In the genomic region with DNA sequence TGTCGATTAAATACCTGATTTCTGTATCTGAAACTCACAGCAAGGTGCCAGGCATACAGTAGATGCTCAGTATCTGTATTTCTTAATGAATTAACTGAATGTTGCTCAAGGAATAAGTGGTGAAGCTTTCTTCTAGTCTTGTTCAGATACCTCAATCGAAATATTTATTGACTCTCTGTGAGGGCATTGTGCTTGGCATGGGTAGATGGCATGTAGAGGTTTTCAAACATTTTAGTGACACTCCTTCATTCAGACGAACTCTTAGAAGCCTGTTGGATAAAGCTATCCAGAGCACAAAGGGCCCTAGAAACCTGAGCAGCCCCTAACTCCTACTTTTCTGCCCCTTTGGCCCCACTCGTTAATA, we compare ENCODE assay signal across 8 cellular contexts. TPM values are rescaled to one million over a fixed set of nuclear protein-coding genes. Genes with fewer than 3 reads are reported as not detected.
DNase-seq lines count a peak whose midpoint lies in the region; ATAC-seq and TF ChIP-seq lines count a peak whose summit lies in the region.

No MANE protein-coding gene starts in this region.

- TF ChIP-seq CTCF in HFFc6 (IDR thresholded peaks at IDR 0.05) = no peak

- peaks cover 58% of the 10 kb centered on the region for H3K4me1 Mint-ChIP-seq in HFFc6 (ENCODE audit: low read depth)
- H3K4me1 Mint-ChIP-seq in activated T-helper 1 cell treated with anti-CD3 and anti-CD28 coated beads, Interleukin-12 subunit alpha, Interleukin-12 subunit beta, Interleukin-2, Interleukin-4 antibody, amounts not matched to agents 30 ng/mL and 10 ng/mL and 1 ng/mL, durations not matched to agents 14 hours and 24 hours and 36 hours (ENCODE audit: low read depth) = peaks cover 45% of the 10 kb centered on the region
- peaks cover 80% of the 10 kb centered on the region for H3K4me1 Mint-ChIP-seq in stimulated activated effector memory CD8-positive, alpha-beta T cell treated with anti-CD3 and anti-CD28 coated beads, Interleukin-12 subunit alpha, Interleukin-12 subunit beta, amount 100 ng/mL, for 72 hours

- peak overlapping the region; percentile 89 for H3K4me3 ChIP-seq in iPS-15b (ENCODE audit: low read depth, low read length)

- peaks cover 14% of the 10 kb centered on the region for H3K36me3 Mint-ChIP-seq in HFFc6 (ENCODE audit: low read depth)
- peaks cover 9% of the 10 kb centered on the region for H3K36me3 Mint-ChIP-seq in activated T-helper 1 cell treated with anti-CD3 and anti-CD28 coated beads, Interleukin-12 subunit alpha, Interleukin-12 subunit beta, Interleukin-2, Interleukin-4 antibody, amounts not matched to agents 30 ng/mL and 10 ng/mL and 1 ng/mL, durations not matched to agents 14 hours and 24 hours and 36 hours (ENCODE audit: low read depth)
- peaks cover 14% of the 10 kb centered on the region for H3K36me3 Mint-ChIP-seq in stimulated activated effector memory CD8-positive, alpha-beta T cell treated with anti-CD3 and anti-CD28 coated beads, Interleukin-12 subunit alpha, Interleukin-12 subunit beta, amount 100 ng/mL, for 72 hours

- H3K36me3 ChIP-seq in iPS-15b (ENCODE audit: control insufficient read depth, insufficient read depth, low read length) = no peaks in the 10 kb centered on the region

- no peaks in the 10 kb centered on the region for H3K27me3 ChIP-seq in iPS-15b (ENCODE audit: control insufficient read depth, insufficient read depth, low read length)

- intact Hi-C loops in activated T-helper 1 cell treated with anti-CD3 and anti-CD28 coated beads, Interleukin-12 subunit alpha, Interleukin-12 subunit beta, Interleukin-2, Interleukin-4 antibody, amounts not matched to agents 30 ng/mL and 10 ng/mL and 1 ng/mL, durations not matched to agents 14 hours and 24 hours and 36 hours (cut with micrococcal nuclease) = loop anchor here (2.0 to 10.0 kb wide), 6 partner anchors 149 to 897 kb away; a partner anchor contains a TSS
- intact Hi-C loops in head of caudate nucleus (cut with DNase I) = no loop called here

- H3K4me1 ChIP-seq in iPS-15b (ENCODE audit: control insufficient read depth, insufficient read depth, low read length) = peaks cover 3% of the 10 kb centered on the region

- H3K9me3 Mint-ChIP-seq in HFFc6 = no peaks in the 10 kb centered on the region
- H3K9me3 Mint-ChIP-seq in activated T-helper 1 cell treated with anti-CD3 and anti-CD28 coated beads, Interleukin-12 subunit alpha, Interleukin-12 subunit beta, Interleukin-2, Interleukin-4 antibody, amounts not matched to agents 30 ng/mL and 10 ng/mL and 1 ng/mL, durations not matched to agents 14 hours and 24 hours and 36 hours = no peaks in the 10 kb centered on the region
- no peaks in the 10 kb centered on the region for H3K9me3 Mint-ChIP-seq in stimulated activated effector memory CD8-positive, alpha-beta T cell treated with anti-CD3 and anti-CD28 coated beads, Interleukin-12 subunit alpha, Interleukin-12 subunit beta, amount 100 ng/mL, for 72 hours

- peak overlapping the region; percentile 99 for H3K4me3 Mint-ChIP-seq in HFFc6
- peak overlapping the region; percentile 96 for H3K4me3 Mint-ChIP-seq in activated T-helper 1 cell treated with anti-CD3 and anti-CD28 coated beads, Interleukin-12 subunit alpha, Interleukin-12 subunit beta, Interleukin-2, Interleukin-4 antibody, amounts not matched to agents 30 ng/mL and 10 ng/mL and 1 ng/mL, durations not matched to agents 14 hours and 24 hours and 36 hours
- H3K4me3 Mint-ChIP-seq in stimulated activated effector memory CD8-positive, alpha-beta T cell treated with anti-CD3 and anti-CD28 coated beads, Interleukin-12 subunit alpha, Interleukin-12 subunit beta, amount 100 ng/mL, for 72 hours = peak overlapping the region; percentile 99

- no peak for ATAC-seq in stimulated activated effector memory CD8-positive, alpha-beta T cell treated with anti-CD3 and anti-CD28 coated beads, Interleukin-12 subunit alpha, Interleukin-12 subunit beta, amount 100 ng/mL, for 72 hours
- no peak for ATAC-seq in GM21360 (IDR thresholded peaks at IDR 0.05; ENCODE audit: unreplicated experiment)

- H3K9ac ChIP-seq in iPS-15b (ENCODE audit: low read depth, low read length) = no peak overlapping the region

- peak overlapping the region; percentile 84 for H3K27ac Mint-ChIP-seq in HFFc6
- peak overlapping the region; percentile 92 for H3K27ac Mint-ChIP-seq in activated T-helper 1 cell treated with anti-CD3 and anti-CD28 coated beads, Interleukin-12 subunit alpha, Interleukin-12 subunit beta, Interleukin-2, Interleukin-4 antibody, amounts not matched to agents 30 ng/mL and 10 ng/mL and 1 ng/mL, durations not matched to agents 14 hours and 24 hours and 36 hours
- H3K27ac Mint-ChIP-seq in stimulated activated effector memory CD8-positive, alpha-beta T cell treated with anti-CD3 and anti-CD28 coated beads, Interleukin-12 subunit alpha, Interleukin-12 subunit beta, amount 100 ng/mL, for 72 hours = peak overlapping the region; percentile 97

- no peaks in the 10 kb centered on the region; the same call in 1 of the 2 replicates for H3K27me3 Mint-ChIP-seq in HFFc6 (ENCODE audit: insufficient read depth)
- no peaks in the 10 kb centered on the region for H3K27me3 Mint-ChIP-seq in activated T-helper 1 cell treated with anti-CD3 and anti-CD28 coated beads, Interleukin-12 subunit alpha, Interleukin-12 subunit beta, Interleukin-2, Interleukin-4 antibody, amounts not matched to agents 30 ng/mL and 10 ng/mL and 1 ng/mL, durations not matched to agents 14 hours and 24 hours and 36 hours (ENCODE audit: insufficient read depth)

- DNase-seq in HFFc6 = no peak
- no peak for DNase-seq in activated T-helper 1 cell treated with anti-CD3 and anti-CD28 coated beads, Interleukin-12 subunit alpha, Interleukin-12 subunit beta, Interleukin-2, Interleukin-4 antibody, amounts not matched to agents 30 ng/mL and 10 ng/mL and 1 ng/mL, durations not matched to agents 14 hours and 24 hours and 36 hours (ENCODE audit: low spot score)
- no peak for DNase-seq in stimulated activated effector memory CD8-positive, alpha-beta T cell treated with anti-CD3 and anti-CD28 coated beads, Interleukin-12 subunit alpha, Interleukin-12 subunit beta, amount 100 ng/mL, for 72 hours (ENCODE audit: low spot score in 2 of 2)
- DNase-seq in NCI-H1694 treated with DMSO at 0.1 percent for 48 hours (lab: John Stamatoyannopoulos, UW) = no peak
- no peak for DNase-seq in head of caudate nucleus
- DNase-seq in UCSD-AML1 (lab: John Stamatoyannopoulos, UW; ENCODE audit: unreplicated experiment) = no peak

- H3K9me3 ChIP-seq in iPS-15b (ENCODE audit: control insufficient read depth, insufficient read depth, low read length) = no peaks in the 10 kb centered on the region

RNA-seq across cellular contexts. Expression of a gene that starts 0.4 kb away (rescaled TPM):
- 100 to 1,000 TPM in 1 of 6 experiments, 10 to 100 TPM in 5; 87.4 to 102 (median 96.1) TPM for total RNA-seq in HFFc6 (2021; fragmentation: NEBNext Ultra II Directional; extraction: Animal tissue kit (Norgen Biotek cat#: 25700))
- 139 and 147 TPM in 2 replicates for total RNA-seq in activated T-helper 1 cell treated with anti-CD3 and anti-CD28 coated beads, Interleukin-12 subunit alpha, Interleukin-12 subunit beta, Interleukin-2, Interleukin-4 antibody, amounts not matched to agents 30 ng/mL and 10 ng/mL and 1 ng/mL, durations not matched to agents 14 hours and 24 hours and 36 hours

RNA-seq across cellular contexts. Expression of a gene that starts 1.8 kb away (rescaled TPM):
- 10 to 100 TPM; 46.5 to 61.1 (median 53.2) TPM for total RNA-seq in HFFc6 (2021; fragmentation: NEBNext Ultra II Directional; extraction: Animal tissue kit (Norgen Biotek cat#: 25700))
- 70.1 and 87.1 TPM in 2 replicates for total RNA-seq in activated T-helper 1 cell treated with anti-CD3 and anti-CD28 coated beads, Interleukin-12 subunit alpha, Interleukin-12 subunit beta, Interleukin-2, Interleukin-4 antibody, amounts not matched to agents 30 ng/mL and 10 ng/mL and 1 ng/mL, durations not matched to agents 14 hours and 24 hours and 36 hours

RNA-seq across cellular contexts. Expression of a gene that starts 49.1 kb away (rescaled TPM):
- 1 to 10 TPM; 2.1 to 5.7 (median 5.1) TPM for total RNA-seq in HFFc6 (2021; fragmentation: NEBNext Ultra II Directional; extraction: Animal tissue kit (Norgen Biotek cat#: 25700))
- 8.6 and 8.7 TPM in 2 replicates for total RNA-seq in activated T-helper 1 cell treated with anti-CD3 and anti-CD28 coated beads, Interleukin-12 subunit alpha, Interleukin-12 subunit beta, Interleukin-2, Interleukin-4 antibody, amounts not matched to agents 30 ng/mL and 10 ng/mL and 1 ng/mL, durations not matched to agents 14 hours and 24 hours and 36 hours

RNA-seq across cellular contexts. Expression of a gene that starts 56.1 kb away (rescaled TPM):
- total RNA-seq in HFFc6 (2021; fragmentation: NEBNext Ultra II Directional; extraction: Animal tissue kit (Norgen Biotek cat#: 25700)) = under 1 TPM in 4 of 6 experiments, not detected in 2; 0.07 to 0.21 (median 0.14) TPM
- 0.99 and 1.1 TPM in 2 replicates for total RNA-seq in activated T-helper 1 cell treated with anti-CD3 and anti-CD28 coated beads, Interleukin-12 subunit alpha, Interleukin-12 subunit beta, Interleukin-2, Interleukin-4 antibody, amounts not matched to agents 30 ng/mL and 10 ng/mL and 1 ng/mL, durations not matched to agents 14 hours and 24 hours and 36 hours
